15 cellular contexts compared by ENCODE assay signal in genomic region chr3:172174396-172175253, GRCh38.
A peak's percentile ranks its signal among the peaks of the same experiment; 100 is the strongest.
DNase-seq lines count a peak whose midpoint lies in the region; ATAC-seq and TF ChIP-seq lines count a peak whose summit lies in the region.
"Had no signal": no experiment of that assay in that cellular context is flagged by ENCODE, and none has a peak within 500 bp of the region (broad histone marks: within the 10 kb centered on the region; RNA-seq: fewer than 3 reads in every experiment).

No MANE protein-coding gene starts in this region.

- WGBS in hepatocyte (ENCODE audit: low lambda C conversion rate, missing lambda C conversion rate), result 42% methylated on average over 6 of the region's 7 CpGs

- H3K27me3 Mint-ChIP-seq in CD14-positive monocyte (ENCODE audit: low read depth in 3 of 3), result peaks cover 0 to 1% (median 0%) of the 10 kb centered on the region in 3 donors
- H3K27me3 Mint-ChIP-seq: activated CD4-positive, alpha-beta memory T cell treated with anti-CD3 and anti-CD28 coated beads for 36 hours; activated T-helper 17 cell treated with anti-CD3 and anti-CD28 coated beads, Interleukin-2, amount 50 U/mL, for 72 hours; effector memory CD8-positive, alpha-beta T cell had no signal

- TF ChIP-seq CTCF in CD14-positive monocyte (IDR thresholded peaks at IDR 0.05) (no peak), Peyer's patch (IDR thresholded peaks at IDR 0.05) (no peak), hepatocyte (IDR thresholded peaks at IDR 0.05; ENCODE audit: poor library complexity) (no peak), neutrophil (IDR thresholded peaks at IDR 0.05) (no peak), mucosa of descending colon (IDR thresholded peaks at IDR 0.05) (no peak)

- H3K4me3 Mint-ChIP-seq in CD14-positive monocyte, result no peak overlapping the region
- H3K4me3 Mint-ChIP-seq: activated CD4-positive, alpha-beta memory T cell treated with anti-CD3 and anti-CD28 coated beads for 36 hours; activated T-helper 17 cell treated with anti-CD3 and anti-CD28 coated beads, Interleukin-2, amount 50 U/mL, for 72 hours; effector memory CD8-positive, alpha-beta T cell had no signal

- H3K4me2 ChIP-seq in hepatocyte, result no peak overlapping the region

- H3K4me1 ChIP-seq in Peyer's patch (peaks cover 0 to 6% (median 0%) of the 10 kb centered on the region in 4 donors), hepatocyte (ENCODE audit: insufficient read depth) (peaks cover 22% of the 10 kb centered on the region), neutrophil (ENCODE audit: control insufficient read depth in 1 of 2, insufficient read depth in 1 of 2, low read depth in 1 of 2, low read length in 1 of 2) (peaks cover 24 to 25% of the 10 kb centered on the region in 2 experiments), mucosa of descending colon (ENCODE audit: low read depth) (peaks cover 3% of the 10 kb centered on the region)

- no peaks in the 10 kb centered on the region for H3K36me3 ChIP-seq in Peyer's patch
- H3K36me3 ChIP-seq in hepatocyte (replicated peaks; ENCODE audit: insufficient read depth, low read depth), result no peaks in the 10 kb centered on the region
- H3K36me3 ChIP-seq in neutrophil, result peaks cover 7% of the 10 kb centered on the region
- H3K36me3 ChIP-seq in mucosa of descending colon (ENCODE audit: low read depth), result no peaks in the 10 kb centered on the region

- H4K20me1 ChIP-seq in hepatocyte (ENCODE audit: insufficient read depth, poor library complexity, severe bottlenecking), result peaks cover 13% of the 10 kb centered on the region

- no peak overlapping the region for H3K4me3 ChIP-seq in Peyer's patch
- no peak overlapping the region for H3K4me3 ChIP-seq in hepatocyte
- H3K4me3 ChIP-seq in neutrophil (ENCODE audit: low read depth in 1 of 2, low read length in 1 of 2), result no peak overlapping the region
- no peak overlapping the region for H3K4me3 ChIP-seq in mucosa of descending colon

- DNase-seq in CD14-positive monocyte (ENCODE audit: low spot score) (no peak), Peyer's patch (no peak), hepatocyte (ENCODE audit: low spot score) (no peak), OCI-M2 (lab: John Stamatoyannopoulos, UW; ENCODE audit: unreplicated experiment) (no peak), mucosa of descending colon (no peak), NCI-H446 treated with DMSO at 0.1 percent for 48 hours (lab: John Stamatoyannopoulos, UW) (no peak)
- no peak for DNase-seq in activated CD4-positive, CD25-positive, alpha-beta regulatory T cell (lab: John Stamatoyannopoulos, UW)
- DNase-seq: activated CD4-positive, alpha-beta memory T cell treated with anti-CD3 and anti-CD28 coated beads for 36 hours; aorta; NCI-H1417; NCI-H526; T1000 had no signal

- intact Hi-C loops in CD14-positive monocyte (cut with micrococcal nuclease) (no loop called here), mucosa of descending colon (cut with DNase I, micrococcal nuclease) (no loop called here)

- H3K9me2 ChIP-seq in hepatocyte (replicated peaks; ENCODE audit: insufficient read depth), result no peaks in the 10 kb centered on the region

- H3K79me2 ChIP-seq in hepatocyte, result peaks cover 92% of the 10 kb centered on the region

- ATAC-seq in mucosa of descending colon, result no peak
- ATAC-seq: activated T-helper 17 cell treated with anti-CD3 and anti-CD28 coated beads, Interleukin-2, amount 50 U/mL, for 72 hours had no signal

- no peak for TF ChIP-seq POLR2A in Peyer's patch (IDR thresholded peaks at IDR 0.05)

- peaks cover 17 to 24% of the 10 kb centered on the region in 2 donors for H3K36me3 Mint-ChIP-seq in CD14-positive monocyte

- H3K9me3 Mint-ChIP-seq in CD14-positive monocyte, result no peaks in the 10 kb centered on the region
- H3K9me3 Mint-ChIP-seq: activated T-helper 17 cell treated with anti-CD3 and anti-CD28 coated beads, Interleukin-2, amount 50 U/mL, for 72 hours; effector memory CD8-positive, alpha-beta T cell had no signal

- no peaks in the 10 kb centered on the region for H3K27me3 ChIP-seq in Peyer's patch
- no peaks in the 10 kb centered on the region for H3K27me3 ChIP-seq in hepatocyte
- no peaks in the 10 kb centered on the region for H3K27me3 ChIP-seq in neutrophil

- H3K4me1 Mint-ChIP-seq in CD14-positive monocyte, result peaks cover 47% of the 10 kb centered on the region

- H3K27ac ChIP-seq in Peyer's patch (peak overlapping the region in 3 of 4 donors; percentile 17 to 33 (median 27)), hepatocyte (peak overlapping the region; percentile 63), neutrophil (peak overlapping the region; percentile 65)

- no peak overlapping the region for H2AFZ ChIP-seq in hepatocyte

- H3K9me3 ChIP-seq in Peyer's patch, result no peaks in the 10 kb centered on the region
- no peaks in the 10 kb centered on the region for H3K9me3 ChIP-seq in hepatocyte (ENCODE audit: low read depth)
- no peaks in the 10 kb centered on the region for H3K9me3 ChIP-seq in neutrophil
- no peaks in the 10 kb centered on the region for H3K9me3 ChIP-seq in mucosa of descending colon

- peak overlapping the region; percentile 34 to 94 (median 66) for H3K27ac Mint-ChIP-seq in CD14-positive monocyte
- H3K27ac Mint-ChIP-seq: activated CD4-positive, alpha-beta memory T cell treated with anti-CD3 and anti-CD28 coated beads for 36 hours; activated T-helper 17 cell treated with anti-CD3 and anti-CD28 coated beads, Interleukin-2, amount 50 U/mL, for 72 hours; effector memory CD8-positive, alpha-beta T cell had no signal
